9 cellular contexts compared by ENCODE assay signal in genomic region chr1:114550336-114550735, GRCh38.
"Had no signal": no experiment of that assay in that cellular context is flagged by ENCODE, and none has a peak within 500 bp of the region (broad histone marks: within the 10 kb centered on the region; RNA-seq: fewer than 3 reads in every experiment).

No MANE protein-coding gene starts in this region.

- H2AFZ ChIP-seq: GM23248 had no signal

- H3K9me3 ChIP-seq: HAP-1 had no signal

- H3K27ac ChIP-seq: GM23248, HL-60, KMS-11 had no signal

- H3K4me3 ChIP-seq: GM23248, HAP-1 had no signal

- FAIRE-seq: HepG2 had no signal

- H3K9ac ChIP-seq: GM23248, KMS-11 had no signal

- H3K36me3 ChIP-seq: HAP-1 had no signal

- DNase-seq: GM23248, H7, HFFc6, KBM-7 had no signal

- H3K4me1 ChIP-seq: HAP-1 had no signal

- ATAC-seq: HCT116, HepG2 had no signal

- H3K4me2 ChIP-seq: KMS-11 had no signal
